ENCODE assay signal across 8 cellular contexts in the genomic region with DNA sequence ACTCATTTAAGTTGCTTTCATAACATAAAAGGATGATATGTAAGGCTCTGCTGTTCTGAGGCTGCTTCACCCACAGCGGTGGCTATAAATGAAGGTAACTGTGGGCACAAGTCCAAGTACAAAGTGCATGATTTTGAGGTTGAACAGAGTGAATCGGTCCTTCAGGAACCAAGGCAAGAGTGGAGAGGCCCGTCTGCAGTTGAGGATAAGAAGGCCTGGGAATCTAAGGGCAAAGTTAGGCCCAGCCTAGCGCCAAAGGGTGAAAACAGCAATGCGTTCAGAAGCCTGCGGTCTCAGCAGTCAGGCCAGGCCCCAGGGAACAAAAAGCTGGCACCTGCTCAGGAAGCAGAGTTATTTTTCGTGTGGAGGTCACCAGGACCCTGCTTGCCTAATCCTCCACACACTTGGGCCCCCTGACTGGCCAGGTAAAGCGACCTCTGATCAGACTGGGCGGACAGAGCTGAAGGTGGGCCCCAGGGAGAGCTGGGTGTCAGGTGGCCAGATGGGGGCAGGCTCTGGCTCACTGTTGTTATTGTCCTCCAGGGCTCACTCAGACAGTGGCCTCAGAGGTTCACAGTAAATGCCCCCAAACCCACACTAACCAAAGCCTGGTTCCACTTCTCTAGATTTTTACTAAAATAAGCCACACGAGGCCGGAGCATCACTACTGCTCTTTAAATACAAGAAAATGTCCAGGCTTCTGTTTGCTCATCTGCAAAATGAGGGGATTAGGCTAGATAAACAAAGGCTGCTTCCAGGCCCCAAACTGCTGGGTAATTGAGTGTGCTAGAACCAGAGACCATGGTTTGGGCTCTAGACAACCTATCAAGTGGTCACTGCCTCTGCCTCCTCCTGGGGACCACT. TPM values are rescaled to one million over a fixed set of nuclear protein-coding genes. Genes with fewer than 3 reads are reported as not detected.
A peak's percentile ranks its signal among the peaks of the same experiment; 100 is the strongest.
DNase-seq lines count a peak whose midpoint lies in the region; ATAC-seq and TF ChIP-seq lines count a peak whose summit lies in the region.

No MANE protein-coding gene starts in this region.

- H3K4me3 Mint-ChIP-seq in brain: no peak overlapping the region

- H3K27ac ChIP-seq in mesenchymal stem cell (ENCODE audit: low read length, poor library complexity, severe bottlenecking): peak overlapping the region; percentile 67

- H3K4me3 ChIP-seq in GM06990 (replicated peaks; ENCODE audit: low read depth, low read length) (no peak overlapping the region), mesenchymal stem cell (ENCODE audit: insufficient read depth in 1 of 2, low read depth in 1 of 2, low read length in 2 of 2) (no peak overlapping the region)

- peaks cover 37% of the 10 kb centered on the region for H3K36me3 Mint-ChIP-seq in brain

- H2AK5ac ChIP-seq in mesenchymal stem cell (ENCODE audit: low read length, severe bottlenecking): peak overlapping the region; percentile 55

- peak overlapping the region; percentile 3 to 9 for H3K4ac ChIP-seq in mesenchymal stem cell (ENCODE audit: low read depth in 1 of 2, low read length in 2 of 2)

- no peak overlapping the region for H2BK5ac ChIP-seq in mesenchymal stem cell (ENCODE audit: low read depth, low read length, poor library complexity, severe bottlenecking)

- no peak for DNase-seq in GM06990 (ENCODE audit: extremely low read depth, insufficient read length)
- DNase-seq in mesenchymal stem cell: no peak
- DNase-seq in cerebellum (ENCODE audit: low spot score): no peak
- DNase-seq in activated CD4-positive, alpha-beta T cell treated with anti-CD3 and anti-CD28 coated beads for 1 hour: no peak
- no peak for DNase-seq in stimulated activated CD4-positive, alpha-beta T cell treated with anti-CD3 and anti-CD28 coated beads, Interleukin-2, amount 100 ng/mL, for 48 hours

- H3K4me1 ChIP-seq in mesenchymal stem cell (ENCODE audit: control insufficient read depth, insufficient read depth, low read depth, low read length): peaks cover 27% of the 10 kb centered on the region

- H3K27me3 Mint-ChIP-seq in brain: no peaks in the 10 kb centered on the region

- H2BK15ac ChIP-seq in mesenchymal stem cell (ENCODE audit: low read depth, poor library complexity, severe bottlenecking): peak overlapping the region; percentile 29

- ATAC-seq in HG03196 (IDR thresholded peaks at IDR 0.05; ENCODE audit: unreplicated experiment): peak; percentile 60
- ATAC-seq in HG03521 (IDR thresholded peaks at IDR 0.05; ENCODE audit: unreplicated experiment): no peak

- 86% methylated on average over 9 of the region's 11 CpGs for WGBS in mesenchymal stem cell

- peaks cover 28% of the 10 kb centered on the region for H3K79me1 ChIP-seq in mesenchymal stem cell (replicated peaks; ENCODE audit: low read length, poor library complexity, severe bottlenecking)

- H4K8ac ChIP-seq in mesenchymal stem cell (ENCODE audit: low read length): peak overlapping the region; percentile 3

- peak overlapping the region; percentile 56 for H4K91ac ChIP-seq in mesenchymal stem cell (ENCODE audit: low read length)

- H3K4me2 ChIP-seq in mesenchymal stem cell (ENCODE audit: low read length, poor library complexity, severe bottlenecking): no peak overlapping the region

- peak overlapping the region in 1 of 2 experiments; percentile 2 for H3K14ac ChIP-seq in mesenchymal stem cell (ENCODE audit: low read length in 2 of 2)

- peak overlapping the region; percentile 52 to 93 (median 83) for H3K27ac Mint-ChIP-seq in brain

- peak overlapping the region in 1 of 2 experiments; percentile 29 for H2BK12ac ChIP-seq in mesenchymal stem cell (ENCODE audit: low read length in 2 of 2)

- H3K9me3 Mint-ChIP-seq in brain: peaks cover 6 to 17% (median 15%) of the 10 kb centered on the region in 5 experiments

- TF ChIP-seq CTCF in GM06990 (IDR thresholded peaks at IDR 0.05; ENCODE audit: insufficient read depth, low read length, poor library complexity, severe bottlenecking): peak; percentile 52
- no peak for TF ChIP-seq CTCF in brain (conservative IDR thresholded peaks at IDR 0.05)

- no peak overlapping the region for H2BK120ac ChIP-seq in mesenchymal stem cell (ENCODE audit: low read depth, low read length)

- no peaks in the 10 kb centered on the region for H3K9me3 ChIP-seq in mesenchymal stem cell (ENCODE audit: control insufficient read depth, low read length)

- H3K4me1 Mint-ChIP-seq in brain: peaks cover 48% of the 10 kb centered on the region

- no peak overlapping the region for H3K18ac ChIP-seq in mesenchymal stem cell (ENCODE audit: low read depth in 1 of 2, low read length in 2 of 2)

- H3K27me3 ChIP-seq in GM06990 (replicated peaks; ENCODE audit: control insufficient read depth, insufficient read depth, low read length): no peaks in the 10 kb centered on the region
- H3K27me3 ChIP-seq in mesenchymal stem cell (ENCODE audit: control insufficient read depth in 1 of 2, insufficient read depth in 1 of 2, low read length in 2 of 2): no peaks in the 10 kb centered on the region

- H3K36me3 ChIP-seq in GM06990 (ENCODE audit: control insufficient read depth, insufficient read depth, low read length) (peaks cover 3% of the 10 kb centered on the region; the same call in 1 of the 2 replicates), mesenchymal stem cell (ENCODE audit: control insufficient read depth in 1 of 2, insufficient read depth in 2 of 2, low read depth in 1 of 2, low read length in 2 of 2) (peaks cover 3 to 17% of the 10 kb centered on the region in 2 experiments)

- H3K23ac ChIP-seq in mesenchymal stem cell (ENCODE audit: low read length in 2 of 2): no peak overlapping the region

- no peak overlapping the region for H2AFZ ChIP-seq in mesenchymal stem cell (ENCODE audit: low read depth, low read length)

- H3K9ac ChIP-seq in mesenchymal stem cell (ENCODE audit: low read length): peak overlapping the region; percentile 68

RNA-seq across cellular contexts. Expression of gene TEX2, which starts 46.4 kb away (rescaled TPM):
- 29.1 TPM for polyA plus RNA-seq in brain (ENCODE audit: insufficient read depth, low read depth, low replicate concordance)
- 14.2 TPM for polyA plus RNA-seq in mesenchymal stem cell (2013, experiment 1 of 2)
- 13.9 TPM for polyA plus RNA-seq in mesenchymal stem cell (2013, experiment 2 of 2)
- 26.9 TPM for total RNA-seq in cerebellum
